ENCODE assay signal across 14 cellular contexts in genomic region chr11:76408171-76408965, GRCh38. TPM values are rescaled to one million over a fixed set of nuclear protein-coding genes. Genes with fewer than 3 reads are reported as not detected.
DNase-seq lines count a peak whose midpoint lies in the region; ATAC-seq and TF ChIP-seq lines count a peak whose summit lies in the region.
"Had no signal": no experiment of that assay in that cellular context is flagged by ENCODE, and none has a peak within 500 bp of the region (broad histone marks: within the 10 kb centered on the region; RNA-seq: fewer than 3 reads in every experiment).

No MANE protein-coding gene starts in this region.

- H3K9me3 ChIP-seq in parathyroid adenoma (ENCODE audit: control insufficient read depth, low read length) (no peaks in the 10 kb centered on the region), GM23248 (ENCODE audit: low read depth) (no peaks in the 10 kb centered on the region)
- H3K9me3 ChIP-seq: gastroesophageal sphincter, neutrophil had no signal

- no peak for ATAC-seq in left colon
- ATAC-seq: activated naive CD8-positive, alpha-beta T cell treated with anti-CD3 and anti-CD28 coated beads, Interleukin-2, amount 50 U/mL, for 24 hours; gastroesophageal sphincter; left cardiac atrium; PC-3 had no signal

- no peaks in the 10 kb centered on the region for H3F3A ChIP-seq in GM23248 (ENCODE audit: insufficient read depth)

- H3K4me2 ChIP-seq in parathyroid adenoma (ENCODE audit: low read length) (no peak overlapping the region), GM23248 (ENCODE audit: unreplicated experiment) (no peak overlapping the region)

- H3K4me3 ChIP-seq in parathyroid adenoma (ENCODE audit: low read depth, low read length) (no peak overlapping the region), GM23248 (no peak overlapping the region)
- H3K4me3 ChIP-seq: dorsolateral prefrontal cortex, gastroesophageal sphincter had no signal

- no peaks in the 10 kb centered on the region for H4K20me1 ChIP-seq in GM23248 (ENCODE audit: insufficient read depth)

- H3K9ac ChIP-seq in parathyroid adenoma, result no peak overlapping the region
- no peak overlapping the region for H3K9ac ChIP-seq in GM23248

- H3K27me3 ChIP-seq in parathyroid adenoma (ENCODE audit: control insufficient read depth, insufficient read depth, low read length), result no peaks in the 10 kb centered on the region
- H3K27me3 ChIP-seq in GM23248 (replicated peaks; ENCODE audit: insufficient read depth), result no peaks in the 10 kb centered on the region
- H3K27me3 ChIP-seq: dorsolateral prefrontal cortex had no signal

- 74 to 83% methylated on average over 7 of the region's 7 CpGs for WGBS in GM23248 (ENCODE audit: low coverage in 1 of 2, low lambda C conversion rate in 2 of 2, missing lambda C conversion rate in 2 of 2), 2 experiments

- H3K4me1 ChIP-seq in parathyroid adenoma, result peaks cover 4% of the 10 kb centered on the region
- H3K4me1 ChIP-seq in GM23248 (ENCODE audit: insufficient read depth), result no peaks in the 10 kb centered on the region

- H3K79me2 ChIP-seq in parathyroid adenoma, result no peaks in the 10 kb centered on the region
- H3K79me2 ChIP-seq in GM23248 (ENCODE audit: insufficient read depth), result no peaks in the 10 kb centered on the region

- DNase-seq in NCI-H2196 (lab: John Stamatoyannopoulos, UW; ENCODE audit: unreplicated experiment) (peak; percentile 29), NCI-H2196 treated with DMSO at 0.1 percent for 48 hours (lab: John Stamatoyannopoulos, UW; ENCODE audit: unreplicated experiment) (no peak), NCI-H2081 treated with DMSO at 0.1 percent for 48 hours (lab: John Stamatoyannopoulos, UW) (peak; percentile 47), cerebellum (ENCODE audit: low spot score) (peak; percentile 19), GM23248 (no peak), ecto neural progenitor cell (ENCODE audit: low spot score) (no peak), left colon (no peak)
- DNase-seq: activated naive CD8-positive, alpha-beta T cell treated with anti-CD3 and anti-CD28 coated beads, Interleukin-2, amount 50 U/mL, for 24 hours; dorsolateral prefrontal cortex; left cardiac atrium; PC-3 had no signal

- H3K27ac ChIP-seq in parathyroid adenoma (peak overlapping the region; percentile 21), GM23248 (no peak overlapping the region)
- H3K27ac ChIP-seq: dorsolateral prefrontal cortex, gastroesophageal sphincter, neutrophil had no signal

- no peaks in the 10 kb centered on the region for H3K9me2 ChIP-seq in GM23248 (ENCODE audit: insufficient read depth)

- in situ Hi-C loops in GM23248 (cut with MboI), result no loop called here

- H2AFZ ChIP-seq in parathyroid adenoma (peak overlapping the region; percentile 70), GM23248 (no peak overlapping the region)

- intact Hi-C loops in left colon (cut with DNase I, micrococcal nuclease), result no loop called here

- no peak for TF ChIP-seq CTCF in parathyroid adenoma (IDR thresholded peaks at IDR 0.05)

- no peaks in the 10 kb centered on the region for H3K36me3 ChIP-seq in parathyroid adenoma (ENCODE audit: control insufficient read depth, insufficient read depth, low read length)
- H3K36me3 ChIP-seq in GM23248 (ENCODE audit: low read depth), result no peaks in the 10 kb centered on the region
- H3K36me3 ChIP-seq: gastroesophageal sphincter, neutrophil had no signal

RNA-seq across cellular contexts. Expression of gene GVQW3, which starts 27.2 kb away (rescaled TPM):
- total RNA-seq in cerebellum, result 25.5 TPM
- total RNA-seq in GM23248 (2014; rRNA removed; shearing (Covaris generic)), result 0.25 and 0.54 TPM in 2 replicates
- 0.63 and 0.76 TPM in 2 replicates for polyA plus RNA-seq in GM23248 (2016; fragmentation: Nextera tagmentation; extraction: Ambion mirVana)
- total RNA-seq in left colon, result 1 to 10 TPM; 2.4 to 2.7 TPM

RNA-seq across cellular contexts. Expression of gene THAP12, which starts 27.4 kb away (rescaled TPM):
- 60.6 TPM for total RNA-seq in cerebellum
- 39.0 and 40.6 TPM in 2 replicates for total RNA-seq in GM23248 (2014; rRNA removed; shearing (Covaris generic))
- polyA plus RNA-seq in GM23248 (2016; fragmentation: Nextera tagmentation; extraction: Ambion mirVana), result 21.5 and 22.6 TPM in 2 replicates
- 10 to 100 TPM; 39.1 to 43.3 TPM for total RNA-seq in left colon

RNA-seq across cellular contexts. Expression of gene EMSY, which starts 36.5 kb away (rescaled TPM):
- total RNA-seq in cerebellum (57.3 TPM), left colon (10 to 100 TPM; 19.5 to 19.6 TPM)
- total RNA-seq in GM23248 (2014; rRNA removed; shearing (Covaris generic)), result 6.6 and 14.6 TPM in 2 replicates
- 9.6 and 10.9 TPM in 2 replicates for polyA plus RNA-seq in GM23248 (2016; fragmentation: Nextera tagmentation; extraction: Ambion mirVana)

Comparison
In these comparisons a context has a peak if more than half of its experiments do, and no peak if none do; other contexts are left out.
1. DNase-seq: peak in NCI-H2196 (single experiment), NCI-H2081 treated with DMSO at 0.1 percent for 48 hours (single experiment) and cerebellum (single experiment); none in NCI-H2196 treated with DMSO at 0.1 percent for 48 hours (single experiment), GM23248 (single experiment), ecto neural progenitor cell (single experiment) and left colon (0 of 2).